In genomic region chr2:207167129-207167923, GRCh38 we compare ENCODE assay signal across 8 cellular contexts. TPM values are rescaled to one million over a fixed set of nuclear protein-coding genes. Genes with fewer than 3 reads are reported as not detected.
DNase-seq lines count a peak whose midpoint lies in the region; ATAC-seq and TF ChIP-seq lines count a peak whose summit lies in the region.

No MANE protein-coding gene starts in this region.

- POLR2A ChIA-PET in activated CD8-positive, alpha-beta T cell treated with anti-CD3 and anti-CD28 coated beads for 36 hours (lab: Charles Lee), result interaction anchor here (0.6 to 4.9 kb wide), 10 partner anchors 11 to 306 kb away, joined by 3 to 25 read pairs (median 4); no protein-coding TSS in a partner anchor

- no peaks in the 10 kb centered on the region for H3K36me3 ChIP-seq in gastrocnemius medialis

- H3K27ac ChIP-seq in right cardiac atrium (ENCODE audit: low read length) (peak overlapping the region; percentile 99), gastrocnemius medialis (peak overlapping the region; percentile 97 to 100 (median 100))

- H3K27me3 ChIP-seq in right cardiac atrium (ENCODE audit: control insufficient read depth, insufficient read depth), result no peaks in the 10 kb centered on the region
- H3K27me3 ChIP-seq in gastrocnemius medialis, result peaks cover 0 to 9% (median 0%) of the 10 kb centered on the region in 3 donors

- no peak for TF ChIP-seq POLR2A in gastrocnemius medialis (IDR thresholded peaks at IDR 0.05)

- peaks cover 9% of the 10 kb centered on the region for H3K27me3 Mint-ChIP-seq in activated T-cell treated with anti-CD3 and anti-CD28 coated beads, Interleukin-2, amount 50 U/mL, for 4 hours (ENCODE audit: low read depth)
- peaks cover 4% of the 10 kb centered on the region for H3K27me3 Mint-ChIP-seq in activated CD8-positive, alpha-beta T cell treated with anti-CD3 and anti-CD28 coated beads for 36 hours

- H3K4me1 ChIP-seq in right cardiac atrium (ENCODE audit: control insufficient read depth, insufficient read depth, low read length), result no peaks in the 10 kb centered on the region
- H3K4me1 ChIP-seq in gastrocnemius medialis, result peaks cover 5 to 24% of the 10 kb centered on the region in 2 donors

- 32% methylated on average over 15 of the region's 15 CpGs for WGBS in right cardiac atrium

- peak in 1 of 2 donors; percentile 0 for ATAC-seq in activated T-cell treated with anti-CD3 and anti-CD28 coated beads, Interleukin-2, amount 50 U/mL, for 4 hours
- ATAC-seq in HG03378 (IDR thresholded peaks at IDR 0.05; ENCODE audit: unreplicated experiment) (peak; percentile 10), right cardiac atrium (no peak), gastrocnemius medialis (no peak), HG02973 (IDR thresholded peaks at IDR 0.05; ENCODE audit: unreplicated experiment) (no peak)
- no peak for ATAC-seq in activated CD8-positive, alpha-beta T cell treated with anti-CD3 and anti-CD28 coated beads for 36 hours

- in situ Hi-C loops in gastrocnemius medialis (cut with MboI; ENCODE audit: low sequenced_read_pairs in 4 of 4), result no loop called here

- intact Hi-C loops in activated CD8-positive, alpha-beta T cell treated with anti-CD3 and anti-CD28 coated beads for 36 hours (cut with micrococcal nuclease), result no loop called here
- intact Hi-C loops in right cardiac atrium (cut with DNase I) (loop anchor here in 3 of 4 donors (5.0 to 10.0 kb wide), 6 partner anchors 165 to 307 kb away; no protein-coding TSS in a partner anchor), gastrocnemius medialis (cut with DNase I; ENCODE audit: low total_unique reads) (loop anchor here (2.0 to 10.0 kb wide), 8 partner anchors 35 to 400 kb away; partner anchors contain the start of genes FASTKD2 and MDH1B)

- H3K4me3 ChIP-seq in right cardiac atrium (ENCODE audit: low read length), result peak overlapping the region; percentile 83
- H3K4me3 ChIP-seq in gastrocnemius medialis, result peak overlapping the region; percentile 71 to 90 (median 78)

- H3K9me3 ChIP-seq in right cardiac atrium (ENCODE audit: control insufficient read depth, low read length), result no peaks in the 10 kb centered on the region
- no peaks in the 10 kb centered on the region for H3K9me3 ChIP-seq in gastrocnemius medialis

- H3K4me1 Mint-ChIP-seq in activated T-cell treated with anti-CD3 and anti-CD28 coated beads, Interleukin-2, amount 50 U/mL, for 4 hours (ENCODE audit: low read depth), result peaks cover 40% of the 10 kb centered on the region
- H3K4me1 Mint-ChIP-seq in activated CD8-positive, alpha-beta T cell treated with anti-CD3 and anti-CD28 coated beads for 36 hours (ENCODE audit: low read depth), result peaks cover 27% of the 10 kb centered on the region

- H3K9me3 Mint-ChIP-seq in activated T-cell treated with anti-CD3 and anti-CD28 coated beads, Interleukin-2, amount 50 U/mL, for 4 hours, result peaks cover 3% of the 10 kb centered on the region
- no peaks in the 10 kb centered on the region for H3K9me3 Mint-ChIP-seq in activated CD8-positive, alpha-beta T cell treated with anti-CD3 and anti-CD28 coated beads for 36 hours

- peak overlapping the region; percentile 93 for H3K4me3 Mint-ChIP-seq in activated T-cell treated with anti-CD3 and anti-CD28 coated beads, Interleukin-2, amount 50 U/mL, for 4 hours
- peak overlapping the region; percentile 85 for H3K4me3 Mint-ChIP-seq in activated CD8-positive, alpha-beta T cell treated with anti-CD3 and anti-CD28 coated beads for 36 hours

- no peaks in the 10 kb centered on the region for H3K36me3 Mint-ChIP-seq in activated T-cell treated with anti-CD3 and anti-CD28 coated beads, Interleukin-2, amount 50 U/mL, for 4 hours (ENCODE audit: insufficient read depth)
- H3K36me3 Mint-ChIP-seq in activated CD8-positive, alpha-beta T cell treated with anti-CD3 and anti-CD28 coated beads for 36 hours (ENCODE audit: low read depth), result no peaks in the 10 kb centered on the region

- H3K27ac Mint-ChIP-seq in activated CD8-positive, alpha-beta T cell treated with anti-CD3 and anti-CD28 coated beads for 36 hours, result peak overlapping the region; percentile 92

- DNase-seq in activated T-cell treated with anti-CD3 and anti-CD28 coated beads, Interleukin-2, amount 50 U/mL, for 4 hours, result no peak
- DNase-seq in activated T-cell treated with anti-CD3 and anti-CD28 coated beads for 4 hours (no peak), right cardiac atrium (no peak), gastrocnemius medialis (no peak), mesenteric fat pad (ENCODE audit: low spot score) (no peak)
- DNase-seq in activated CD8-positive, alpha-beta T cell treated with anti-CD3 and anti-CD28 coated beads for 36 hours, result no peak

- CTCF ChIA-PET in activated CD8-positive, alpha-beta T cell treated with anti-CD3 and anti-CD28 coated beads for 36 hours (lab: Charles Lee), result interaction anchor here (1.0 to 2.0 kb wide), 3 partner anchors 9 to 25 kb away, joined by 3 to 8 read pairs (median 3); no protein-coding TSS in a partner anchor

- TF ChIP-seq CTCF in activated CD8-positive, alpha-beta T cell treated with anti-CD3 and anti-CD28 coated beads for 36 hours (IDR thresholded peaks at IDR 0.05), result no peak
- no peak for TF ChIP-seq CTCF in gastrocnemius medialis (IDR thresholded peaks at IDR 0.05 in 4 of 5, conservative IDR thresholded peaks at IDR 0.05 in 1 of 5)

RNA-seq across cellular contexts. Expression of gene KLF7, which starts 1.6 kb away (rescaled TPM):
- total RNA-seq in activated T-cell treated with anti-CD3 and anti-CD28 coated beads, Interleukin-2, amount 50 U/mL, for 4 hours, result 10 to 100 TPM in 2 of 3 donors, 1 to 10 TPM in 1; 5.9 to 14.3 (median 13.4) TPM
- 10 to 100 TPM in 1 of 2 experiments, 1 to 10 TPM in 1; 9.8 to 10.0 TPM for total RNA-seq in activated CD8-positive, alpha-beta T cell treated with anti-CD3 and anti-CD28 coated beads for 36 hours
- total RNA-seq in right cardiac atrium, result 10 to 100 TPM; 18.2 to 35.6 (median 27.0) TPM
- 6.0 TPM for polyA plus RNA-seq in right cardiac atrium
- total RNA-seq in gastrocnemius medialis, result 10 to 100 TPM in 1 of 4 donors, 1 to 10 TPM in 3; 6.8 to 12.0 (median 7.6) TPM
- total RNA-seq in mesenteric fat pad, result 68.9 TPM
